Comparison of ENCODE assay signal across 29 cellular contexts in the genomic region with DNA sequence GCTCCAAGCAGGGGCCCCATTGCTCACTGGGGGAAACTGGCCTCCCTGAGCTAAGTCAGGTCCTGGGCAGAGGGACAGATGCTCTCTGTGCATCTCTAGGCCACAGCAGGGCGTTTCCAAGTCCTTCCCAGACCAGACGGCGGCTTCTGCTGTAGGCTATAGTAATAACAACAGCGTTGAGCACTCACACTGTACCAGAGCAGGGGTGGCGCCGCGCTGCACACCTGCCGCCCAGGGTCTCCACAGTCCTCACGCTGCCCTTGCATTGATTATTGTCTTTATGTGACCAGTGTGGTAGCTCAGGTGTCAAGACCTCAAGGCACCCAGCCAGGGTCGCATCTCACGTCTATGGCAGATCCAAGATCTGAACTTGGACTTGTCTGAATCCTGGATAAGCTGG. TPM values are rescaled to one million over a fixed set of nuclear protein-coding genes. Genes with fewer than 3 reads are reported as not detected.
DNase-seq lines count a peak whose midpoint lies in the region; ATAC-seq and TF ChIP-seq lines count a peak whose summit lies in the region.
"Had no signal": no experiment of that assay in that cellular context is flagged by ENCODE, and none has a peak within 500 bp of the region (broad histone marks: within the 10 kb centered on the region; RNA-seq: fewer than 3 reads in every experiment).

No MANE protein-coding gene starts in this region.

- peaks cover 7% of the 10 kb centered on the region for H3K4me1 Mint-ChIP-seq in activated CD8-positive, alpha-beta T cell treated with anti-CD3 and anti-CD28 coated beads, Interleukin-2, amount 10 ng/mL, durations not matched to agents 7 days and 5 days (ENCODE audit: low read depth)

- H3K27me3 Mint-ChIP-seq in activated CD8-positive, alpha-beta T cell treated with anti-CD3 and anti-CD28 coated beads, Interleukin-2, amount 10 ng/mL, durations not matched to agents 7 days and 5 days (ENCODE audit: low read depth), result peaks cover under 1% of the 10 kb centered on the region
- H3K27me3 Mint-ChIP-seq: activated T-cell treated with anti-CD3 and anti-CD28 coated beads, Interleukin-2, amount 50 U/mL, for 24 hours had no signal

- intact Hi-C loops in ascending aorta (cut with DNase I) (no loop called here), vagina (cut with DNase I) (no loop called here)

- H3K9me3 ChIP-seq in ascending aorta (no peaks in the 10 kb centered on the region), vagina (no peaks in the 10 kb centered on the region)
- H3K9me3 ChIP-seq: left ventricle myocardium inferior, SK-N-SH, thoracic aorta, uterus had no signal

- CTCF ChIA-PET in activated CD8-positive, alpha-beta T cell treated with anti-CD3 and anti-CD28 coated beads, Interleukin-2, amount 10 ng/mL, durations not matched to agents 7 days and 5 days (lab: Charles Lee), result interaction anchor here (1.8 kb wide), 1 partner anchor 16 kb away, joined by 8 read pairs; no protein-coding TSS in a partner anchor

- H3K36me3 Mint-ChIP-seq in activated CD8-positive, alpha-beta T cell treated with anti-CD3 and anti-CD28 coated beads, Interleukin-2, amount 10 ng/mL, durations not matched to agents 7 days and 5 days (ENCODE audit: low read depth), result no peaks in the 10 kb centered on the region
- H3K36me3 Mint-ChIP-seq: mesothelial cell of epicardium, naive B cell had no signal

- H3K36me3 ChIP-seq in ascending aorta, result no peaks in the 10 kb centered on the region
- no peaks in the 10 kb centered on the region for H3K36me3 ChIP-seq in vagina
- H3K36me3 ChIP-seq: left ventricle myocardium inferior, thoracic aorta, uterus had no signal

- H3K27me3 ChIP-seq in ascending aorta, result no peaks in the 10 kb centered on the region
- H3K27me3 ChIP-seq in vagina, result no peaks in the 10 kb centered on the region
- H3K27me3 ChIP-seq: uterus had no signal

- H3K9me3 Mint-ChIP-seq in activated CD8-positive, alpha-beta T cell treated with anti-CD3 and anti-CD28 coated beads, Interleukin-2, amount 10 ng/mL, durations not matched to agents 7 days and 5 days (ENCODE audit: insufficient read depth), result no peaks in the 10 kb centered on the region
- H3K9me3 Mint-ChIP-seq: activated T-cell treated with anti-CD3 and anti-CD28 coated beads, Interleukin-2, amount 50 U/mL, for 24 hours; dendritic cell treated with granulocyte-macrophage colony-stimulating factor and Interleukin-4, amounts not matched to agents 40 ng/mL and 50 ng/mL, for 4 days; mesothelial cell of epicardium; naive B cell had no signal

- H3K27ac ChIP-seq in ascending aorta (peak overlapping the region; percentile 87 to 93), vagina (peak overlapping the region; percentile 83)
- H3K27ac ChIP-seq: left ventricle myocardium inferior had no signal

- no peak for ATAC-seq in activated CD8-positive, alpha-beta T cell treated with anti-CD3 and anti-CD28 coated beads, Interleukin-2, amount 10 ng/mL, durations not matched to agents 7 days and 5 days
- no peak for ATAC-seq in activated CD4-positive, CD25-positive, alpha-beta regulatory T cell treated with anti-CD3 and anti-CD28 coated beads, Interleukin-2, amount 50 U/mL, for 24 hours
- ATAC-seq: stimulated activated naive CD8-positive, alpha-beta T cell treated with anti-CD3 and anti-CD28 coated beads, Interleukin-15, Interleukin-2, amounts not matched to agents 100 U/mL and 50 U/mL, for 24 hours had no signal

- H3K4me3 ChIP-seq in ascending aorta (no peak overlapping the region), vagina (no peak overlapping the region)
- H3K4me3 ChIP-seq: left ventricle myocardium inferior, thoracic aorta, uterus had no signal

- no peak overlapping the region for H3K27ac Mint-ChIP-seq in activated CD8-positive, alpha-beta T cell treated with anti-CD3 and anti-CD28 coated beads, Interleukin-2, amount 10 ng/mL, durations not matched to agents 7 days and 5 days
- H3K27ac Mint-ChIP-seq: activated T-cell treated with anti-CD3 and anti-CD28 coated beads, Interleukin-2, amount 50 U/mL, for 24 hours; dendritic cell treated with granulocyte-macrophage colony-stimulating factor and Interleukin-4, amounts not matched to agents 40 ng/mL and 50 ng/mL, for 4 days; mesothelial cell of epicardium had no signal

- TF ChIP-seq POLR2A in vagina (IDR thresholded peaks at IDR 0.05), result no peak

- peaks cover 8 to 47% of the 10 kb centered on the region in 2 donors for H3K4me1 ChIP-seq in ascending aorta
- H3K4me1 ChIP-seq in vagina, result peaks cover 62% of the 10 kb centered on the region

- peak; percentile 37 for DNase-seq in NCI-H2227 (lab: John Stamatoyannopoulos, UW; ENCODE audit: unreplicated experiment)
- no peak for DNase-seq in NCI-H2227 treated with DMSO at 0.1 percent for 48 hours (lab: John Stamatoyannopoulos, UW)
- DNase-seq in NCI-H1092 treated with DMSO at 0.1 percent for 48 hours (lab: John Stamatoyannopoulos, UW), result peak; percentile 51
- DNase-seq in ascending aorta (ENCODE audit: low spot score in 2 of 2), result no peak
- no peak for DNase-seq in vagina (ENCODE audit: extremely low spot score in 2 of 2)
- DNase-seq in activated CD8-positive, alpha-beta T cell treated with anti-CD3 and anti-CD28 coated beads, Interleukin-2, amount 10 ng/mL, durations not matched to agents 7 days and 5 days, result no peak
- no peak for DNase-seq in NCI-H226
- DNase-seq: activated CD4-positive, alpha-beta T cell treated with anti-CD3 and anti-CD28 coated beads for 48 hours; activated gamma-delta T cell treated with Interleukin-2 at 50 U/mL for 16 hours; activated T-cell treated with anti-CD3 and anti-CD28 coated beads, Interleukin-2, amount 50 U/mL, for 24 hours; central memory CD4-positive, alpha-beta T cell; DND-41; HCEC 1CT; left ventricle myocardium inferior; naive B cell; NCI-H1436; NCI-H748 treated with DMSO at 0.1 percent for 48 hours; occipital lobe; SK-N-SH; stimulated activated naive CD8-positive, alpha-beta T cell treated with anti-CD3 and anti-CD28 coated beads, Interleukin-15, Interleukin-2, amounts not matched to agents 100 U/mL and 50 U/mL, for 24 hours; uterus had no signal

- POLR2A ChIA-PET in activated CD8-positive, alpha-beta T cell treated with anti-CD3 and anti-CD28 coated beads, Interleukin-2, amount 10 ng/mL, durations not matched to agents 7 days and 5 days (lab: Charles Lee), result no interaction called here

- TF ChIP-seq CTCF in ascending aorta (IDR thresholded peaks at IDR 0.05), result no peak
- no peak for TF ChIP-seq CTCF in vagina (IDR thresholded peaks at IDR 0.05)

- no peak overlapping the region for H3K4me3 Mint-ChIP-seq in activated CD8-positive, alpha-beta T cell treated with anti-CD3 and anti-CD28 coated beads, Interleukin-2, amount 10 ng/mL, durations not matched to agents 7 days and 5 days
- H3K4me3 Mint-ChIP-seq: activated T-cell treated with anti-CD3 and anti-CD28 coated beads, Interleukin-2, amount 50 U/mL, for 24 hours; dendritic cell treated with granulocyte-macrophage colony-stimulating factor and Interleukin-4, amounts not matched to agents 40 ng/mL and 50 ng/mL, for 4 days; mesothelial cell of epicardium had no signal

RNA-seq across cellular contexts. Expression of a gene that starts 14.9 kb away (rescaled TPM):
- total RNA-seq in ascending aorta, result 377 TPM
- 134 TPM for total RNA-seq in vagina
- total RNA-seq in activated CD8-positive, alpha-beta T cell treated with anti-CD3 and anti-CD28 coated beads, Interleukin-2, amount 10 ng/mL, durations not matched to agents 7 days and 5 days, result not detected
- total RNA-seq: mesothelial cell of epicardium; occipital lobe; pulmonary artery endothelial cell; skeletal muscle tissue; T-helper 2 cell treated with Interferon-gamma antibody and Interleukin-4, amounts not matched to agents 100 ng/mL and 5 ng/mL, for 36 hours had no signal

RNA-seq across cellular contexts. Expression of a gene that starts 45.4 kb away (rescaled TPM):
- total RNA-seq in ascending aorta (62.6 TPM), vagina (1.5 TPM)
- total RNA-seq in activated CD8-positive, alpha-beta T cell treated with anti-CD3 and anti-CD28 coated beads, Interleukin-2, amount 10 ng/mL, durations not matched to agents 7 days and 5 days, result not detected
- total RNA-seq: M059J; occipital lobe; pulmonary artery endothelial cell; T-helper 2 cell treated with Interferon-gamma antibody and Interleukin-4, amounts not matched to agents 100 ng/mL and 5 ng/mL, for 36 hours had no signal

RNA-seq across cellular contexts. Expression of a gene that starts 48.8 kb away (rescaled TPM):
- total RNA-seq in ascending aorta (0.75 TPM), vagina (25.3 TPM)
- total RNA-seq in activated CD8-positive, alpha-beta T cell treated with anti-CD3 and anti-CD28 coated beads, Interleukin-2, amount 10 ng/mL, durations not matched to agents 7 days and 5 days, result 100 to 1,000 TPM; 110 to 112 TPM

Comparison
In these comparisons a context has a peak if more than half of its experiments do, and no peak if none do; other contexts are left out.
1. DNase-seq: peak in NCI-H2227 (single experiment) and NCI-H1092 treated with DMSO at 0.1 percent for 48 hours (single experiment); none in NCI-H2227 treated with DMSO at 0.1 percent for 48 hours (single experiment), ascending aorta (0 of 2), vagina (0 of 2), activated CD8-positive, alpha-beta T cell treated with anti-CD3 and anti-CD28 coated beads, Interleukin-2, amount 10 ng/mL, durations not matched to agents 7 days and 5 days (single experiment) and NCI-H226 (single experiment).
2. RNA of a gene that starts 14.9 kb away (total RNA-seq): 377 TPM in ascending aorta (single experiment) and 134 TPM in vagina (single experiment); not detected in activated CD8-positive, alpha-beta T cell treated with anti-CD3 and anti-CD28 coated beads, Interleukin-2, amount 10 ng/mL, durations not matched to agents 7 days and 5 days; every median in the first group is over 100 times any median in the second.
3. RNA of a gene that starts 45.4 kb away (total RNA-seq): 62.6 TPM in ascending aorta (single experiment); 1.5 TPM in vagina (single experiment) and not detected in activated CD8-positive, alpha-beta T cell treated with anti-CD3 and anti-CD28 coated beads, Interleukin-2, amount 10 ng/mL, durations not matched to agents 7 days and 5 days; every median in the first group is over 10 times any median in the second.
4. RNA of a gene that starts 48.8 kb away (total RNA-seq): 110 to 112 TPM in activated CD8-positive, alpha-beta T cell treated with anti-CD3 and anti-CD28 coated beads, Interleukin-2, amount 10 ng/mL, durations not matched to agents 7 days and 5 days and 25.3 TPM in vagina (single experiment); 0.75 TPM in ascending aorta (single experiment); every median in the first group is over 10 times any median in the second.